15 cellular contexts compared by ENCODE assay signal in genomic region chr18:48713302-48713701, GRCh38.
A peak's percentile ranks its signal among the peaks of the same experiment; 100 is the strongest.
DNase-seq lines count a peak whose midpoint lies in the region; ATAC-seq and TF ChIP-seq lines count a peak whose summit lies in the region.
"Had no signal": no experiment of that assay in that cellular context is flagged by ENCODE, and none has a peak within 500 bp of the region (broad histone marks: within the 10 kb centered on the region; RNA-seq: fewer than 3 reads in every experiment).

No MANE protein-coding gene starts in this region.

- intact Hi-C loops in stomach (cut with DNase I; ENCODE audit: low total_unique reads), result no loop called here

- no peak overlapping the region for H3K14ac ChIP-seq in mesenchymal stem cell (ENCODE audit: low read length in 2 of 2)

- no peak overlapping the region for H2BK120ac ChIP-seq in mesenchymal stem cell (ENCODE audit: low read depth, low read length)

- H3K27ac ChIP-seq in gastroesophageal sphincter, result peak overlapping the region in 1 of 4 donors; percentile 31
- H3K27ac ChIP-seq in mesenchymal stem cell (ENCODE audit: low read length, poor library complexity, severe bottlenecking), result no peak overlapping the region
- peak overlapping the region in 3 of 5 donors; percentile 20 to 34 (median 29) for H3K27ac ChIP-seq in stomach

- no peak overlapping the region for H3K23ac ChIP-seq in mesenchymal stem cell (ENCODE audit: low read length in 2 of 2)

- H3K27ac Mint-ChIP-seq in stimulated activated memory B cell treated with anti-CD40 and anti-IgM and Interleukin-4, amounts not matched to agents 10 μg/mL and 1 μg/mL and 100 μg/mL, for 72 hours, result no peak overlapping the region

- TF ChIP-seq POLR2A in gastroesophageal sphincter (IDR thresholded peaks at IDR 0.05) (no peak), stomach (IDR thresholded peaks at IDR 0.05) (no peak)

- no peak overlapping the region for H2BK12ac ChIP-seq in mesenchymal stem cell (ENCODE audit: low read length in 2 of 2)

- TF ChIP-seq EP300 in gastroesophageal sphincter (IDR thresholded peaks at IDR 0.05), result no peak
- no peak for TF ChIP-seq EP300 in stomach (IDR thresholded peaks at IDR 0.05)

- H3K27me3 Mint-ChIP-seq in stimulated activated memory B cell treated with anti-CD40 and anti-IgM and Interleukin-4, amounts not matched to agents 10 μg/mL and 1 μg/mL and 100 μg/mL, for 72 hours, result no peaks in the 10 kb centered on the region

- H3K9ac ChIP-seq in mesenchymal stem cell (ENCODE audit: low read length), result peak overlapping the region; percentile 75

- peak; percentile 70 to 75 for DNase-seq in cardiac fibroblast (ENCODE audit: low read depth in 2 of 2)
- DNase-seq in mesenchymal stem cell, result no peak
- no peak for DNase-seq in stomach
- DNase-seq in NK-92 (lab: John Stamatoyannopoulos, UW; ENCODE audit: unreplicated experiment), result no peak
- DNase-seq: activated T-cell treated with anti-CD3 and anti-CD28 coated beads, Interleukin-2, amount 50 U/mL, for 48 hours; central memory CD4-positive, alpha-beta T cell; glutamatergic neuron; islet precursor cell; NCI-H1048; posterior cingulate gyrus; SW 1271 had no signal

- no peak overlapping the region for H2AK5ac ChIP-seq in mesenchymal stem cell (ENCODE audit: low read length, severe bottlenecking)

- no peak overlapping the region for H3K4me3 ChIP-seq in cardiac fibroblast (replicated peaks in 1 of 2; ENCODE audit: low read depth in 2 of 2, low read length in 2 of 2)
- H3K4me3 ChIP-seq in gastroesophageal sphincter, result no peak overlapping the region
- H3K4me3 ChIP-seq in mesenchymal stem cell (ENCODE audit: insufficient read depth in 1 of 2, low read depth in 1 of 2, low read length in 2 of 2), result peak overlapping the region in 1 of 2 experiments; percentile 24
- H3K4me3 ChIP-seq in stomach, result no peak overlapping the region

- H3K36me3 ChIP-seq in gastroesophageal sphincter (peaks cover 0 to 8% of the 10 kb centered on the region in 2 donors), mesenchymal stem cell (ENCODE audit: control insufficient read depth in 1 of 2, insufficient read depth in 2 of 2, low read depth in 1 of 2, low read length in 2 of 2) (peaks cover 2 to 65% of the 10 kb centered on the region in 2 experiments), stomach (peaks cover 0 to 11% (median 3%) of the 10 kb centered on the region in 4 donors)

- no peak overlapping the region for H3K4me3 Mint-ChIP-seq in stimulated activated memory B cell treated with anti-CD40 and anti-IgM and Interleukin-4, amounts not matched to agents 10 μg/mL and 1 μg/mL and 100 μg/mL, for 72 hours

- H3K4ac ChIP-seq in mesenchymal stem cell (ENCODE audit: low read depth in 1 of 2, low read length in 2 of 2), result no peak overlapping the region

- peak overlapping the region; percentile 31 for H2BK15ac ChIP-seq in mesenchymal stem cell (ENCODE audit: low read depth, poor library complexity, severe bottlenecking)

- H3K4me1 ChIP-seq in gastroesophageal sphincter, result peaks cover 0 to 38% (median 0%) of the 10 kb centered on the region in 3 donors
- peaks cover 9% of the 10 kb centered on the region for H3K4me1 ChIP-seq in mesenchymal stem cell (ENCODE audit: control insufficient read depth, insufficient read depth, low read depth, low read length)
- peaks cover 0 to 16% (median 10%) of the 10 kb centered on the region in 4 donors for H3K4me1 ChIP-seq in stomach

- no peaks in the 10 kb centered on the region for H3K9me3 Mint-ChIP-seq in stimulated activated memory B cell treated with anti-CD40 and anti-IgM and Interleukin-4, amounts not matched to agents 10 μg/mL and 1 μg/mL and 100 μg/mL, for 72 hours

- 81% methylated on average over 10 of the region's 13 CpGs; no CpG with 5 or more reads in 1 of the 2 donors for WGBS in gastroesophageal sphincter (ENCODE audit: low coverage in 1 of 2), 2 donors
- 92% methylated on average over 13 of the region's 13 CpGs for WGBS in mesenchymal stem cell
- 86 to 94% (median 90%) methylated on average over 13 of the region's 13 CpGs for WGBS in stomach, 5 donors

- H4K91ac ChIP-seq in mesenchymal stem cell (ENCODE audit: low read length), result no peak overlapping the region

- H3K36me3 Mint-ChIP-seq in stimulated activated memory B cell treated with anti-CD40 and anti-IgM and Interleukin-4, amounts not matched to agents 10 μg/mL and 1 μg/mL and 100 μg/mL, for 72 hours, result peaks cover 8% of the 10 kb centered on the region

- no peak overlapping the region for H3K4me2 ChIP-seq in mesenchymal stem cell (ENCODE audit: low read length, poor library complexity, severe bottlenecking)

- no peak overlapping the region for H4K8ac ChIP-seq in mesenchymal stem cell (ENCODE audit: low read length)

- peaks cover 38% of the 10 kb centered on the region for H3K79me1 ChIP-seq in mesenchymal stem cell (replicated peaks; ENCODE audit: low read length, poor library complexity, severe bottlenecking)

- ATAC-seq in gastroesophageal sphincter, result peak; percentile 57
- ATAC-seq in stimulated activated memory B cell treated with anti-CD40 and anti-IgM and Interleukin-4, amounts not matched to agents 10 μg/mL and 1 μg/mL and 100 μg/mL, for 72 hours, result no peak
- ATAC-seq in GM19351 (IDR thresholded peaks at IDR 0.05; ENCODE audit: unreplicated experiment), result no peak
- no peak for ATAC-seq in HG03159 (IDR thresholded peaks at IDR 0.05; ENCODE audit: unreplicated experiment)

- H3K9me3 ChIP-seq in gastroesophageal sphincter, result no peaks in the 10 kb centered on the region
- H3K9me3 ChIP-seq in mesenchymal stem cell (ENCODE audit: control insufficient read depth, low read length), result no peaks in the 10 kb centered on the region
- H3K9me3 ChIP-seq in stomach, result no peaks in the 10 kb centered on the region

- no peak overlapping the region for H2AFZ ChIP-seq in mesenchymal stem cell (ENCODE audit: low read depth, low read length)

- H2BK5ac ChIP-seq in mesenchymal stem cell (ENCODE audit: low read depth, low read length, poor library complexity, severe bottlenecking), result no peak overlapping the region

- H3K27me3 ChIP-seq in gastroesophageal sphincter (no peaks in the 10 kb centered on the region), mesenchymal stem cell (ENCODE audit: control insufficient read depth in 1 of 2, insufficient read depth in 1 of 2, low read length in 2 of 2) (no peaks in the 10 kb centered on the region), stomach (no peaks in the 10 kb centered on the region)

- TF ChIP-seq CTCF in cardiac fibroblast (IDR thresholded peaks at IDR 0.05; ENCODE audit: low read depth, low read length) (no peak), gastroesophageal sphincter (IDR thresholded peaks at IDR 0.05) (no peak), stomach (IDR thresholded peaks at IDR 0.05) (no peak)

- peaks cover 12% of the 10 kb centered on the region for H3K4me1 Mint-ChIP-seq in stimulated activated memory B cell treated with anti-CD40 and anti-IgM and Interleukin-4, amounts not matched to agents 10 μg/mL and 1 μg/mL and 100 μg/mL, for 72 hours

- H3K18ac ChIP-seq in mesenchymal stem cell (ENCODE audit: low read depth in 1 of 2, low read length in 2 of 2), result no peak overlapping the region

Comparison
In these comparisons a context has a peak if more than half of its experiments do, and no peak if none do; other contexts are left out.
1. DNase-seq: peak in cardiac fibroblast (2 of 2); none in mesenchymal stem cell (single experiment), stomach (single experiment) and NK-92 (single experiment).